Comparison of ENCODE assay signal across 10 cellular contexts in genomic region chr19:49018388-49019241, GRCh38. TPM values are rescaled to one million over a fixed set of nuclear protein-coding genes. Genes with fewer than 3 reads are reported as not detected.
DNase-seq lines count a peak whose midpoint lies in the region; ATAC-seq and TF ChIP-seq lines count a peak whose summit lies in the region.
"Not testable (repeated sequence)": the region's sequence is repeated elsewhere in the genome, so short reads cannot be mapped to it uniquely, and the experiment has no call there.
"Had no signal": no experiment of that assay in that cellular context is flagged by ENCODE, and none has a peak within 500 bp of the region (broad histone marks: within the 10 kb centered on the region; RNA-seq: fewer than 3 reads in every experiment).

No MANE protein-coding gene starts in this region.

- POLR2A ChIA-PET in Caco-2 (lab: Charles Lee): interaction anchor here (0.9 to 1.3 kb wide), 3 partner anchors 25 to 55 kb away, joined by 3 to 9 read pairs (median 5); partner anchors contain the start of genes GYS1 and RUVBL2
- POLR2A ChIA-PET in IMR-90 (lab: Charles Lee; ENCODE audit: unreplicated experiment): not testable (repeated sequence)
- POLR2A ChIA-PET in activated naive CD8-positive, alpha-beta T cell treated with anti-CD3 and anti-CD28 coated beads, Interleukin-2, amount 10 ng/mL, durations not matched to agents 7 days and 5 days (lab: Charles Lee): interaction anchor here (0.7 to 1.3 kb wide), 3 partner anchors 25 to 316 kb away, joined by 3 to 5 read pairs (median 3); partner anchors contain the start of genes CD37, GYS1 and RUVBL2

- H3K9me3 Mint-ChIP-seq in Caco-2 (ENCODE audit: unreplicated experiment); activated naive CD8-positive, alpha-beta T cell treated with anti-CD3 and anti-CD28 coated beads, Interleukin-2, amount 10 ng/mL, durations not matched to agents 7 days and 5 days: not testable (repeated sequence)

- peak overlapping the region; percentile 91 for H3K14ac ChIP-seq in IMR-90 (replicated peaks; ENCODE audit: low read depth, low read length)
- H3K14ac ChIP-seq in trophoblast cell (ENCODE audit: low read length): not testable (repeated sequence)

- H2AK5ac ChIP-seq in IMR-90 (ENCODE audit: low read depth, low read length): peak overlapping the region; percentile 73
- H2AK5ac ChIP-seq in trophoblast cell (ENCODE audit: low read length): not testable (repeated sequence)

- 0 out of 2 replicates have a peak overlapping the region, but pooled peaks have one; percentile 64 for H2BK120ac ChIP-seq in IMR-90 (ENCODE audit: low read depth, low read length)
- not testable (repeated sequence) for H2BK120ac ChIP-seq in trophoblast cell (ENCODE audit: insufficient read depth, low read length, poor library complexity)

- H3K9ac ChIP-seq in IMR-90 (ENCODE audit: low read depth, low read length): peak overlapping the region; percentile 34; the same call in 1 of the 2 replicates
- H3K9ac ChIP-seq in SU-DHL-6 (ENCODE audit: low read length): peak overlapping the region; percentile 32; the same call in 1 of the 2 replicates
- not testable (repeated sequence) for H3K9ac ChIP-seq in trophoblast cell (ENCODE audit: low read length)

- not testable (repeated sequence) for H3K4me1 ChIP-seq in Caco-2; IMR-90 (ENCODE audit: control insufficient read depth, insufficient read depth, low read length); esophagus (ENCODE audit: control insufficient read depth in 2 of 2, insufficient read depth in 2 of 2, low read length in 1 of 2)
- H3K4me1 ChIP-seq in trophoblast cell (ENCODE audit: control insufficient read depth in 1 of 2, insufficient read depth in 2 of 2, low read length in 2 of 2) (peaks cover 5 to 11% of the 10 kb centered on the region in 2 experiments), transverse colon (peaks cover 9 to 25% (median 23%) of the 10 kb centered on the region in 4 donors)

- DNase-seq in Caco-2 (peak in 1 of 2 experiments; percentile 38), transverse colon (peak; percentile 27)
- DNase-seq in IMR-90; left lobe of liver (ENCODE audit: low spot score); trophoblast cell: not testable (repeated sequence)
- DNase-seq in activated naive CD8-positive, alpha-beta T cell treated with anti-CD3 and anti-CD28 coated beads, Interleukin-2, amount 10 ng/mL, durations not matched to agents 7 days and 5 days: peak; percentile 46

- intact Hi-C loops in Caco-2 (cut with micrococcal nuclease; ENCODE audit: unreplicated experiment): loop anchor here (2.0 kb wide), 1 partner anchor 20 kb away; no protein-coding TSS in a partner anchor
- intact Hi-C loops in IMR-90 (cut with micrococcal nuclease); transverse colon (cut with DNase I; ENCODE audit: low total_unique reads): not testable (repeated sequence)

- CTCF ChIA-PET in Caco-2 (lab: Charles Lee) (interaction anchor here (0.6 to 4.0 kb wide), 12 partner anchors 19 to 130 kb away, joined by 3 to 51 read pairs (median 6); partner anchors contain the start of genes GYS1, NTF4 and RUVBL2), IMR-90 (lab: Yijun Ruan, JAX) (interaction anchor here (0.6 to 1.6 kb wide), 5 partner anchors 19 to 119 kb away, joined by 3 to 5 read pairs (median 4); partner anchors contain the start of genes GYS1, NUCB1 and RUVBL2)

- not testable (repeated sequence) for H3K27ac ChIP-seq in IMR-90 (ENCODE audit: insufficient read depth, low read length); SU-DHL-6 (ENCODE audit: low read depth, low read length); esophagus (ENCODE audit: low read depth in 2 of 2, low read length in 1 of 2); trophoblast cell (ENCODE audit: low read depth, low read length); transverse colon

- H3K4me1 Mint-ChIP-seq in Caco-2 (ENCODE audit: low read depth, unreplicated experiment): peaks cover 21% of the 10 kb centered on the region
- H3K4me1 Mint-ChIP-seq in activated naive CD8-positive, alpha-beta T cell treated with anti-CD3 and anti-CD28 coated beads, Interleukin-2, amount 10 ng/mL, durations not matched to agents 7 days and 5 days: peaks cover 22% of the 10 kb centered on the region

- not testable (repeated sequence) for TF ChIP-seq POLR2A in IMR-90 (IDR thresholded peaks at IDR 0.05; ENCODE audit: low read depth, low read length); transverse colon (IDR thresholded peaks at IDR 0.05)

- H3K79me2 ChIP-seq in SU-DHL-6 (ENCODE audit: insufficient read depth, low read length); trophoblast cell (ENCODE audit: control insufficient read depth, insufficient read depth, low read length, poor library complexity): not testable (repeated sequence)

- not testable (repeated sequence) for TF ChIP-seq EP300 in transverse colon (IDR thresholded peaks at IDR 0.05; ENCODE audit: low read depth)

- H3K4me3 ChIP-seq in Caco-2 (ENCODE audit: low read depth, low read length) (peak overlapping the region; percentile 49), IMR-90 (ENCODE audit: insufficient read depth, low read depth, low read length) (peak overlapping the region; percentile 32; the same call in 1 of the 2 replicates), esophagus (ENCODE audit: low read depth in 1 of 2, low read length in 2 of 2) (peak overlapping the region; percentile 22 to 37), transverse colon (peak overlapping the region; percentile 19 to 59 (median 34))
- H3K4me3 ChIP-seq in SU-DHL-6 (ENCODE audit: insufficient read depth, low read length, poor library complexity, severe bottlenecking); trophoblast cell (ENCODE audit: low read depth, low read length): not testable (repeated sequence)

- dilution Hi-C loops in IMR-90 (cut with HindIII; ENCODE audit: low sequenced_read_pairs, unreplicated experiment): not testable (repeated sequence)

- not testable (repeated sequence) for H2BK12ac ChIP-seq in trophoblast cell (ENCODE audit: low read length)

- not testable (repeated sequence) for H2AK9ac ChIP-seq in IMR-90 (replicated peaks; ENCODE audit: low read depth, low read length, poor library complexity)

- not testable (repeated sequence) for H3K36me3 ChIP-seq in Caco-2 (ENCODE audit: control insufficient read depth, insufficient read depth, low read length); SU-DHL-6 (ENCODE audit: low read length); transverse colon
- peaks cover 22% of the 10 kb centered on the region for H3K36me3 ChIP-seq in IMR-90 (ENCODE audit: control insufficient read depth, insufficient read depth, low read length)
- peaks cover 4 to 22% of the 10 kb centered on the region in 2 donors for H3K36me3 ChIP-seq in esophagus (ENCODE audit: control insufficient read depth in 2 of 2, insufficient read depth in 2 of 2, low read length in 1 of 2)
- peaks cover 22 to 23% of the 10 kb centered on the region in 2 experiments for H3K36me3 ChIP-seq in trophoblast cell (ENCODE audit: control insufficient read depth in 1 of 2, insufficient read depth in 2 of 2, low read length in 2 of 2)

- peak overlapping the region; percentile 79 for H3K4me3 Mint-ChIP-seq in Caco-2 (ENCODE audit: unreplicated experiment)
- peak overlapping the region; percentile 81 for H3K4me3 Mint-ChIP-seq in activated naive CD8-positive, alpha-beta T cell treated with anti-CD3 and anti-CD28 coated beads, Interleukin-2, amount 10 ng/mL, durations not matched to agents 7 days and 5 days

- H3K79me1 ChIP-seq in IMR-90 (ENCODE audit: low read depth in 1 of 2, low read length in 2 of 2): not testable (repeated sequence)
- peaks cover 10% of the 10 kb centered on the region for H3K79me1 ChIP-seq in trophoblast cell (ENCODE audit: low read length)

- H3K27ac Mint-ChIP-seq in Caco-2 (ENCODE audit: unreplicated experiment): peak overlapping the region; percentile 45
- H3K27ac Mint-ChIP-seq in activated naive CD8-positive, alpha-beta T cell treated with anti-CD3 and anti-CD28 coated beads, Interleukin-2, amount 10 ng/mL, durations not matched to agents 7 days and 5 days: peak overlapping the region; percentile 64

- 0 out of 2 replicates have a peak overlapping the region, but pooled peaks have one; percentile 35 for H3K4ac ChIP-seq in IMR-90 (ENCODE audit: low read depth, low read length)
- not testable (repeated sequence) for H3K4ac ChIP-seq in trophoblast cell (ENCODE audit: low read depth, low read length)

- TF ChIP-seq RAD21 in IMR-90 (IDR thresholded peaks at IDR 0.05; ENCODE audit: low read length): not testable (repeated sequence)

- H3K23ac ChIP-seq in IMR-90 (ENCODE audit: low read depth, low read length): peak overlapping the region; percentile 59; the same call in 1 of the 2 replicates
- not testable (repeated sequence) for H3K23ac ChIP-seq in trophoblast cell (ENCODE audit: low read length)

- not testable (repeated sequence) for H3K9me1 ChIP-seq in IMR-90 (ENCODE audit: insufficient read depth, low read length)

- H3K36me3 Mint-ChIP-seq in Caco-2 (ENCODE audit: insufficient read depth, unreplicated experiment): peaks cover 36% of the 10 kb centered on the region
- H3K36me3 Mint-ChIP-seq in activated naive CD8-positive, alpha-beta T cell treated with anti-CD3 and anti-CD28 coated beads, Interleukin-2, amount 10 ng/mL, durations not matched to agents 7 days and 5 days: not testable (repeated sequence)

- H3K56ac ChIP-seq in IMR-90 (ENCODE audit: extremely low read depth, insufficient read depth, low read length): not testable (repeated sequence)

- H2BK20ac ChIP-seq in IMR-90 (ENCODE audit: low read depth, low read length): not testable (repeated sequence)

- not testable (repeated sequence) for H4K12ac ChIP-seq in trophoblast cell (ENCODE audit: low read depth, low read length)

- in situ Hi-C loops in IMR-90 (cut with MboI; ENCODE audit: low sequenced_read_pairs); transverse colon (cut with MboI; ENCODE audit: low pct_ligation_motif_present in 1 of 4, low pct_unique_long_range_greater_than_20kb in 1 of 4, low sequenced_read_pairs in 3 of 4): not testable (repeated sequence)

- not testable (repeated sequence) for H3F3A ChIP-seq in SU-DHL-6 (ENCODE audit: insufficient read depth)

- not testable (repeated sequence) for ATAC-seq in IMR-90 (ENCODE audit: low read depth)
- ATAC-seq in activated naive CD8-positive, alpha-beta T cell treated with anti-CD3 and anti-CD28 coated beads, Interleukin-2, amount 10 ng/mL, durations not matched to agents 7 days and 5 days (ENCODE audit: low read depth): peak; percentile 20
- ATAC-seq in left lobe of liver: peak; percentile 22

- not testable (repeated sequence) for H3K9me2 ChIP-seq in SU-DHL-6 (replicated peaks; ENCODE audit: insufficient read depth, low read length)

- not testable (repeated sequence) for H3K9me3 ChIP-seq in Caco-2; IMR-90 (ENCODE audit: control insufficient read depth, insufficient read depth, low read length); SU-DHL-6 (ENCODE audit: insufficient read depth, low read length); esophagus (ENCODE audit: control insufficient read depth in 2 of 2, insufficient read depth in 1 of 2, low read depth in 1 of 2, low read length in 1 of 2); trophoblast cell (ENCODE audit: insufficient read depth, low read depth, low read length); transverse colon

- H4K5ac ChIP-seq in IMR-90 (ENCODE audit: low read depth, low read length): not testable (repeated sequence)

- not testable (repeated sequence) for H3K27me3 Mint-ChIP-seq in Caco-2 (ENCODE audit: insufficient read depth, unreplicated experiment)
- peaks cover 22% of the 10 kb centered on the region for H3K27me3 Mint-ChIP-seq in activated naive CD8-positive, alpha-beta T cell treated with anti-CD3 and anti-CD28 coated beads, Interleukin-2, amount 10 ng/mL, durations not matched to agents 7 days and 5 days

- H4K20me1 ChIP-seq in IMR-90 (ENCODE audit: insufficient read depth, low read length); SU-DHL-6 (ENCODE audit: low read depth, low read length): not testable (repeated sequence)

- H3K18ac ChIP-seq in IMR-90 (ENCODE audit: low read depth, low read length); trophoblast cell (ENCODE audit: low read length): not testable (repeated sequence)

- not testable (repeated sequence) for TF ChIP-seq CTCF in Caco-2 (IDR thresholded peaks at IDR 0.05; ENCODE audit: insufficient read depth in 1 of 2, low read depth in 1 of 2, low read length in 1 of 2, severe bottlenecking in 1 of 2, unreplicated experiment in 1 of 2); IMR-90 (conservative IDR thresholded peaks at IDR 0.05; ENCODE audit: low read depth, low read length); SU-DHL-6 (IDR thresholded peaks at IDR 0.05; ENCODE audit: insufficient read depth, low read length, poor library complexity, severe bottlenecking); transverse colon (IDR thresholded peaks at IDR 0.05)

- peak overlapping the region; percentile 13; the same call in 1 of the 3 replicates for H2BK15ac ChIP-seq in IMR-90 (ENCODE audit: low read depth, low read length)

- peak overlapping the region; percentile 72 for H2AFZ ChIP-seq in IMR-90 (replicated peaks; ENCODE audit: low read length, poor library complexity)
- H2AFZ ChIP-seq in SU-DHL-6 (ENCODE audit: low read depth, low read length, severe bottlenecking); trophoblast cell (ENCODE audit: insufficient read depth, low read length, poor library complexity): not testable (repeated sequence)

- peak overlapping the region; percentile 93 for H3K4me2 ChIP-seq in IMR-90 (ENCODE audit: low read depth, low read length)
- peak overlapping the region; percentile 48 for H3K4me2 ChIP-seq in SU-DHL-6 (ENCODE audit: low read depth, low read length, poor library complexity, severe bottlenecking)
- H3K4me2 ChIP-seq in trophoblast cell (ENCODE audit: low read length): peak overlapping the region; percentile 61

- 30% methylated on average over 16 of the region's 50 CpGs; no CpG with 5 or more reads in 1 of the 2 experiments for WGBS in IMR-90 (ENCODE audit: extremely low coverage in 2 of 2, insufficient read length in 1 of 2), 2 experiments
- WGBS in esophagus, 2 donors: 3 to 7% methylated on average over 46 to 50 of the region's 50 CpGs
- no CpG with 5 or more reads among the region's 50 CpGs for WGBS in trophoblast cell (ENCODE audit: extremely low coverage, insufficient coverage, insufficient read length)
- WGBS in transverse colon (ENCODE audit: low coverage in 1 of 2), 2 donors: 3% methylated on average over 44 of the region's 50 CpGs; no CpG with 5 or more reads in 1 of the 2 donors

- peak overlapping the region in 1 of 2 experiments; percentile 67; a peak in 1 of 4 replicates for H4K8ac ChIP-seq in IMR-90 (ENCODE audit: low read depth in 2 of 2, low read length in 2 of 2)
- H4K8ac ChIP-seq in trophoblast cell (ENCODE audit: low read depth, low read length): not testable (repeated sequence)

- H4K91ac ChIP-seq in IMR-90 (ENCODE audit: insufficient read depth, low read depth, low read length) (peak overlapping the region; percentile 37; the same call in 1 of the 2 replicates), trophoblast cell (ENCODE audit: low read depth, low read length) (peak overlapping the region; percentile 52)

- not testable (repeated sequence) for H3K27me3 ChIP-seq in Caco-2 (replicated peaks; ENCODE audit: control insufficient read depth, insufficient read depth, low read length); IMR-90 (ENCODE audit: control insufficient read depth, insufficient read depth, low read length); SU-DHL-6 (ENCODE audit: low read length); esophagus (ENCODE audit: control insufficient read depth in 1 of 2, insufficient read depth in 2 of 2, low read length in 2 of 2); trophoblast cell (ENCODE audit: insufficient read depth, low read length)
- peaks cover 40% of the 10 kb centered on the region for H3K27me3 ChIP-seq in transverse colon

- H2BK5ac ChIP-seq in IMR-90 (ENCODE audit: low read depth, low read length, poor library complexity, severe bottlenecking); trophoblast cell (ENCODE audit: low read depth, low read length, poor library complexity): not testable (repeated sequence)

- not testable (repeated sequence) for BruUV-seq in Caco-2 (replicated peaks; lab: Mats Ljungman, UMichigan); IMR-90 (replicated peaks; lab: Mats Ljungman, UMichigan)

RNA-seq across cellular contexts. Expression of gene LHB, which starts 1.7 kb away (rescaled TPM):
- total RNA-seq in Caco-2 (2022): 0.68 TPM in 1 of 2 replicates, not detected in the other
- total RNA-seq in IMR-90 (2012; rRNA removed): not detected in 2 replicates
- polyA plus RNA-seq in IMR-90 (2012; rRNA removed): not detected in 2 replicates
- 0.37 TPM in 1 of 2 replicates, not detected in the other for polyA plus RNA-seq in IMR-90 (2012; cell fraction: cytosol; rRNA removed)
- 1.7 and 5.0 TPM in 2 replicates for polyA plus RNA-seq in IMR-90 (2012; cell fraction: nucleus; rRNA removed; ENCODE audit: low replicate concordance)
- not detected for total RNA-seq in activated naive CD8-positive, alpha-beta T cell treated with anti-CD3 and anti-CD28 coated beads, Interleukin-2, amount 10 ng/mL, durations not matched to agents 7 days and 5 days
- polyA plus RNA-seq in esophagus: under 1 TPM; 0.29 to 0.45 TPM
- not detected for total RNA-seq in left lobe of liver
- polyA plus RNA-seq in trophoblast cell (2013): 1.6 and 1.7 TPM in 2 replicates
- total RNA-seq in transverse colon: 1 to 10 TPM in 1 of 4 donors, not detected in 3; 1.4 TPM
- total RNA-seq: LHCN-M2, mesenteric fat pad had no signal

RNA-seq across cellular contexts. Expression of gene CGB3, which starts 5.5 kb away (rescaled TPM):
- total RNA-seq in Caco-2 (2022): not detected in 2 replicates
- not detected in 2 replicates for total RNA-seq in IMR-90 (2012; rRNA removed)
- polyA plus RNA-seq in IMR-90 (2012; rRNA removed): not detected in 2 replicates
- polyA plus RNA-seq in IMR-90 (2012; cell fraction: cytosol; rRNA removed): 0.07 TPM in 1 of 2 replicates, not detected in the other
- 0.11 TPM in 1 of 2 replicates, not detected in the other for polyA plus RNA-seq in IMR-90 (2012; cell fraction: nucleus; rRNA removed; ENCODE audit: low replicate concordance)
- not detected for total RNA-seq in activated naive CD8-positive, alpha-beta T cell treated with anti-CD3 and anti-CD28 coated beads, Interleukin-2, amount 10 ng/mL, durations not matched to agents 7 days and 5 days
- polyA plus RNA-seq in esophagus: not detected
- not detected for total RNA-seq in left lobe of liver
- polyA plus RNA-seq in trophoblast cell (2013): 132 and 135 TPM in 2 replicates
- not detected for total RNA-seq in transverse colon
- total RNA-seq: LHCN-M2, mesenteric fat pad had no signal

RNA-seq across cellular contexts. Expression of gene CGB2, which starts 13.1 kb away (rescaled TPM):
- total RNA-seq in Caco-2 (2022) (not detected in 2 replicates), IMR-90 (2012; rRNA removed) (not detected in 2 replicates), left lobe of liver (not detected), transverse colon (not detected)
- polyA plus RNA-seq in IMR-90 (2012; rRNA removed) (not detected in 2 replicates), esophagus (not detected)
- 0.09 and 0.28 TPM in 2 replicates for polyA plus RNA-seq in IMR-90 (2012; cell fraction: cytosol; rRNA removed)
- polyA plus RNA-seq in IMR-90 (2012; cell fraction: nucleus; rRNA removed; ENCODE audit: low replicate concordance): not detected in 2 replicates
- total RNA-seq in activated naive CD8-positive, alpha-beta T cell treated with anti-CD3 and anti-CD28 coated beads, Interleukin-2, amount 10 ng/mL, durations not matched to agents 7 days and 5 days: not detected
- polyA plus RNA-seq in trophoblast cell (2013): 0.30 and 0.33 TPM in 2 replicates
- total RNA-seq: LHCN-M2, mesenteric fat pad had no signal

RNA-seq across cellular contexts. Expression of gene CGB1, which starts 18.1 kb away (rescaled TPM):
- total RNA-seq in Caco-2 (2022) (not detected in 2 replicates), IMR-90 (2012; rRNA removed) (not detected in 2 replicates), left lobe of liver (not detected), transverse colon (not detected)
- polyA plus RNA-seq in IMR-90 (2012; rRNA removed) (not detected in 2 replicates), esophagus (not detected)
- not detected in 2 replicates for polyA plus RNA-seq in IMR-90 (2012; cell fraction: cytosol; rRNA removed)
- polyA plus RNA-seq in IMR-90 (2012; cell fraction: nucleus; rRNA removed; ENCODE audit: low replicate concordance): 0.37 TPM in 1 of 2 replicates, not detected in the other
- total RNA-seq in activated naive CD8-positive, alpha-beta T cell treated with anti-CD3 and anti-CD28 coated beads, Interleukin-2, amount 10 ng/mL, durations not matched to agents 7 days and 5 days: not detected
- 0.11 and 0.25 TPM in 2 replicates for polyA plus RNA-seq in trophoblast cell (2013)
- total RNA-seq: LHCN-M2, mesenteric fat pad had no signal

RNA-seq across cellular contexts. Expression of gene RUVBL2, which starts 24.9 kb away (rescaled TPM):
- total RNA-seq in Caco-2 (2022): 165 and 172 TPM in 2 replicates
- 354 and 391 TPM in 2 replicates for total RNA-seq in IMR-90 (2012; rRNA removed)
- polyA plus RNA-seq in IMR-90 (2012; rRNA removed): 196 and 225 TPM in 2 replicates
- polyA plus RNA-seq in IMR-90 (2012; cell fraction: cytosol; rRNA removed): 139 and 243 TPM in 2 replicates
- polyA plus RNA-seq in IMR-90 (2012; cell fraction: nucleus; rRNA removed; ENCODE audit: low replicate concordance): 158 and 323 TPM in 2 replicates
- total RNA-seq in activated naive CD8-positive, alpha-beta T cell treated with anti-CD3 and anti-CD28 coated beads, Interleukin-2, amount 10 ng/mL, durations not matched to agents 7 days and 5 days: 10 to 100 TPM; 71.3 to 76.1 TPM
- polyA plus RNA-seq in esophagus: 10 to 100 TPM; 56.1 to 87.4 TPM
- total RNA-seq in left lobe of liver: 34.3 TPM
- 58.0 and 58.6 TPM in 2 replicates for polyA plus RNA-seq in trophoblast cell (2013)
- total RNA-seq in transverse colon: 10 to 100 TPM; 48.6 to 66.9 (median 59.4) TPM
